ENCODE assay signal across 21 cellular contexts in the genomic region with DNA sequence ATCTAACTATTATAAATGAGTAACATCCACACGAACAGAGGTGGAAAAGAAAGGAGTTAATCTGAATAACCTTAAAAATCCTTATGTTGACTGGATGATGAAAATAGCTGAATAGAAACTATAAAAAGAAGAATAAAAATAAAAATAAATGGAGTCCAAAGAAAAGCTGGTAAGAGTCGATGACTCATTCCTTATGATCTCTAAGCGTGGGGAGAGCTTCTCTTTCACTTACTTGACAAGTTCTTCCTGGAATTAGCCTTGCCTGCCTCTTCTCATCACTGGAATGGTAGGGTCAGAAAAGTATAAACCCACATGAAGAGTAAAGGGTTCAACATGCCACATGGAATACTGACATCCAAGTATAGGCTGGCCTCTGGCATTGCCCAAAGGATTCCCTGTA.
DNase-seq lines count a peak whose midpoint lies in the region; ATAC-seq, FAIRE-seq and TF ChIP-seq lines count a peak whose summit lies in the region.
"Had no signal": no experiment of that assay in that cellular context is flagged by ENCODE, and none has a peak within 500 bp of the region (broad histone marks: within the 10 kb centered on the region; RNA-seq: fewer than 3 reads in every experiment).

No MANE protein-coding gene starts in this region.

- peak overlapping the region; percentile 18 for H2AFZ ChIP-seq in astrocyte (ENCODE audit: low read depth, low read length)

- H3K27ac Mint-ChIP-seq in HFFc6 (peak overlapping the region; percentile 53), astrocyte (ENCODE audit: unreplicated experiment) (peak overlapping the region; percentile 91)
- H3K27ac Mint-ChIP-seq in activated T-cell treated with anti-CD3 and anti-CD28 coated beads, Interleukin-2, amount 50 U/mL, for 72 hours = no peak overlapping the region
- H3K27ac Mint-ChIP-seq: CD4-positive, alpha-beta memory T cell; endodermal cell; IgD-negative memory B cell; T-helper 1 cell treated with Interleukin-12 subunit alpha and Interleukin-12 subunit beta and Interleukin-4 antibody, amounts not matched to agents 30 μg/mL and 1 μg/mL, for 36 hours had no signal

- peak; percentile 47 for DNase-seq in AG04449 (ENCODE audit: low read depth, low spot score)
- peak; percentile 17 for DNase-seq in HFFc6
- DNase-seq in astrocyte (ENCODE audit: low read depth) = peak; percentile 56
- DNase-seq in fibroblast of villous mesenchyme (ENCODE audit: low read depth) = peak; percentile 63
- DNase-seq in ACHN = no peak
- no peak for DNase-seq in left lobe of liver (ENCODE audit: low spot score)
- DNase-seq in activated T-cell treated with anti-CD3 and anti-CD28 coated beads, Interleukin-2, amount 50 U/mL, for 72 hours = no peak
- no peak for DNase-seq in pons (ENCODE audit: low spot score)
- DNase-seq: activated CD4-positive, CD25-positive, alpha-beta regulatory T cell; activated effector memory CD4-positive, alpha-beta T cell treated with Interleukin-2 at 50 U/mL for 16 hours; CD4-positive, alpha-beta memory T cell; DMS79 treated with DMSO at 0.1 percent for 48 hours; endodermal cell; left ventricle myocardium inferior; NCI-H2029 treated with DMSO at 0.1 percent for 48 hours; NCI-H524; sigmoid colon had no signal

- no peak overlapping the region for H3K4me2 ChIP-seq in astrocyte (ENCODE audit: low read length)

- H3K27me3 ChIP-seq in astrocyte (ENCODE audit: insufficient read depth, low read length) = no peaks in the 10 kb centered on the region
- H3K27me3 ChIP-seq: sigmoid colon had no signal

- H3K4me3 ChIP-seq in AG04449 (ENCODE audit: low read depth, low read length) = no peak overlapping the region
- H3K4me3 ChIP-seq in astrocyte (ENCODE audit: insufficient read depth, low read depth, low read length) = no peak overlapping the region
- no peak overlapping the region for H3K4me3 ChIP-seq in fibroblast of villous mesenchyme (ENCODE audit: low read depth, low read length)
- H3K4me3 ChIP-seq: left ventricle myocardium inferior, sigmoid colon had no signal

- no peak for FAIRE-seq in astrocyte (lab: Jason Lieb, UNC)
- FAIRE-seq: GM18507 had no signal

- CTCF ChIA-PET in AG04449 (lab: Yijun Ruan, JAX) = interaction anchor here (0.7 to 0.8 kb wide), 2 partner anchors 12 to 473 kb away, joined by 3 read pairs; no protein-coding TSS in a partner anchor

- no peaks in the 10 kb centered on the region for H3K4me1 ChIP-seq in astrocyte (ENCODE audit: insufficient read depth, low read length)
- H3K4me1 ChIP-seq: left ventricle myocardium inferior, sigmoid colon had no signal

- POLR2A ChIA-PET in AG04449 (lab: Yijun Ruan, JAX) = interaction anchor here (1.2 kb wide), 1 partner anchor 186 kb away, joined by 5 read pairs; no protein-coding TSS in a partner anchor

- no peaks in the 10 kb centered on the region for H3K79me2 ChIP-seq in astrocyte (ENCODE audit: insufficient read depth, low read length)

- no peak for ATAC-seq in left lobe of liver
- no peak for ATAC-seq in activated T-cell treated with anti-CD3 and anti-CD28 coated beads, Interleukin-2, amount 50 U/mL, for 72 hours (replicated peaks in 1 of 2)
- ATAC-seq: Right ventricle myocardium inferior had no signal

- in situ Hi-C loops in ACHN (cut with HindIII; ENCODE audit: low pct_ligation_motif_present, low pct_unique_long_range_greater_than_20kb, low sequenced_read_pairs) = no loop called here

- H3K4me1 Mint-ChIP-seq in HFFc6 (ENCODE audit: low read depth) = peaks cover 69% of the 10 kb centered on the region
- peaks cover 42% of the 10 kb centered on the region for H3K4me1 Mint-ChIP-seq in astrocyte (ENCODE audit: low read depth, unreplicated experiment)
- no peaks in the 10 kb centered on the region for H3K4me1 Mint-ChIP-seq in activated T-cell treated with anti-CD3 and anti-CD28 coated beads, Interleukin-2, amount 50 U/mL, for 72 hours (ENCODE audit: low read depth)
- H3K4me1 Mint-ChIP-seq: CD4-positive, alpha-beta memory T cell; IgD-negative memory B cell had no signal

- H3K27me3 Mint-ChIP-seq in HFFc6 (ENCODE audit: insufficient read depth) (no peaks in the 10 kb centered on the region), astrocyte (ENCODE audit: low read depth, unreplicated experiment) (no peaks in the 10 kb centered on the region)
- H3K27me3 Mint-ChIP-seq in activated T-cell treated with anti-CD3 and anti-CD28 coated beads, Interleukin-2, amount 50 U/mL, for 72 hours (ENCODE audit: low read depth) = peaks cover 1% of the 10 kb centered on the region

- H3K27ac ChIP-seq in astrocyte (ENCODE audit: low read depth, low read length) = peak overlapping the region; percentile 19
- H3K27ac ChIP-seq: left ventricle myocardium inferior, sigmoid colon had no signal

- H3K36me3 Mint-ChIP-seq in HFFc6 (ENCODE audit: low read depth) = peaks cover 15% of the 10 kb centered on the region
- H3K36me3 Mint-ChIP-seq in astrocyte (ENCODE audit: low read depth, unreplicated experiment) = no peaks in the 10 kb centered on the region
- H3K36me3 Mint-ChIP-seq in activated T-cell treated with anti-CD3 and anti-CD28 coated beads, Interleukin-2, amount 50 U/mL, for 72 hours (ENCODE audit: insufficient read depth in 2 of 2) = no peaks in the 10 kb centered on the region
- H3K36me3 Mint-ChIP-seq: CD4-positive, alpha-beta memory T cell; IgD-negative memory B cell had no signal

- TF ChIP-seq CTCF in AG04449 (IDR thresholded peaks at IDR 0.05; ENCODE audit: insufficient read depth, low read length, missing control alignments) (no peak), HFFc6 (IDR thresholded peaks at IDR 0.05) (no peak), astrocyte (IDR thresholded peaks at IDR 0.05; ENCODE audit: insufficient read depth, low read depth, low read length) (no peak), fibroblast of villous mesenchyme (IDR thresholded peaks at IDR 0.05; ENCODE audit: insufficient read depth, low read depth, low read length) (no peak)

- H3K9me3 ChIP-seq in astrocyte (ENCODE audit: insufficient read depth, low read depth, low read length) = no peaks in the 10 kb centered on the region
- H3K9me3 ChIP-seq: left ventricle myocardium inferior, sigmoid colon had no signal

- no peaks in the 10 kb centered on the region for H3K36me3 ChIP-seq in astrocyte (ENCODE audit: insufficient read depth, low read length)
- H3K36me3 ChIP-seq: left ventricle myocardium inferior, sigmoid colon had no signal

- H3K9me3 Mint-ChIP-seq in HFFc6 (no peaks in the 10 kb centered on the region), astrocyte (ENCODE audit: unreplicated experiment) (no peaks in the 10 kb centered on the region)
- no peaks in the 10 kb centered on the region for H3K9me3 Mint-ChIP-seq in activated T-cell treated with anti-CD3 and anti-CD28 coated beads, Interleukin-2, amount 50 U/mL, for 72 hours
- H3K9me3 Mint-ChIP-seq: endodermal cell; T-helper 1 cell treated with Interleukin-12 subunit alpha and Interleukin-12 subunit beta and Interleukin-4 antibody, amounts not matched to agents 30 μg/mL and 1 μg/mL, for 36 hours had no signal

- H4K20me1 ChIP-seq in astrocyte (ENCODE audit: insufficient read depth, low read length) = no peaks in the 10 kb centered on the region

- H3K9ac ChIP-seq in astrocyte (ENCODE audit: low read length) = no peak overlapping the region

- H3K4me3 Mint-ChIP-seq in HFFc6 = peak overlapping the region; percentile 20
- no peak overlapping the region for H3K4me3 Mint-ChIP-seq in astrocyte (ENCODE audit: unreplicated experiment)
- no peak overlapping the region for H3K4me3 Mint-ChIP-seq in activated T-cell treated with anti-CD3 and anti-CD28 coated beads, Interleukin-2, amount 50 U/mL, for 72 hours
- H3K4me3 Mint-ChIP-seq: CD4-positive, alpha-beta memory T cell; endodermal cell; IgD-negative memory B cell; T-helper 1 cell treated with Interleukin-12 subunit alpha and Interleukin-12 subunit beta and Interleukin-4 antibody, amounts not matched to agents 30 μg/mL and 1 μg/mL, for 36 hours had no signal

Comparison
In these comparisons a context has a peak if more than half of its experiments do, and no peak if none do; other contexts are left out.
1. DNase-seq: peak in AG04449 (single experiment), HFFc6 (single experiment), astrocyte (single experiment) and fibroblast of villous mesenchyme (single experiment); none in ACHN (single experiment), left lobe of liver (single experiment), activated T-cell treated with anti-CD3 and anti-CD28 coated beads, Interleukin-2, amount 50 U/mL, for 72 hours (0 of 2) and pons (single experiment).